ENCODE assay signal across 8 cellular contexts in genomic region chr19:6060600-6061391, GRCh38. TPM values are rescaled to one million over a fixed set of nuclear protein-coding genes. Genes with fewer than 3 reads are reported as not detected.
DNase-seq lines count a peak whose midpoint lies in the region; ATAC-seq and TF ChIP-seq lines count a peak whose summit lies in the region.

No MANE protein-coding gene starts in this region.

- ATAC-seq in upper lobe of right lung (no peak), HG02763 (IDR thresholded peaks at IDR 0.05; ENCODE audit: unreplicated experiment) (no peak), HG02798 (IDR thresholded peaks at IDR 0.05; ENCODE audit: poor library complexity, unreplicated experiment) (no peak)

- no peaks in the 10 kb centered on the region for H3K27me3 ChIP-seq in upper lobe of right lung

- no peak for TF ChIP-seq CTCF in upper lobe of right lung (IDR thresholded peaks at IDR 0.05)

- DNase-seq in ACHN (peak; percentile 76), OCI-M1 (lab: John Stamatoyannopoulos, UW) (peak; percentile 26), amniotic epithelial cell (ENCODE audit: low read depth) (peak; percentile 94), lung microvascular endothelial cell (ENCODE audit: low read depth in 2 of 2) (peak; percentile 74 to 81), upper lobe of right lung (no peak), NCI-H2196 (lab: John Stamatoyannopoulos, UW; ENCODE audit: unreplicated experiment) (no peak)

- peak overlapping the region; percentile 86 for H3K27ac ChIP-seq in upper lobe of right lung

- no peaks in the 10 kb centered on the region for H3K36me3 ChIP-seq in upper lobe of right lung

- no peak overlapping the region for H3K4me3 ChIP-seq in upper lobe of right lung

- in situ Hi-C loops in ACHN (cut with HindIII; ENCODE audit: low pct_ligation_motif_present, low pct_unique_long_range_greater_than_20kb, low sequenced_read_pairs) = no loop called here

- H3K4me1 ChIP-seq in upper lobe of right lung = peaks cover 84% of the 10 kb centered on the region

- no peaks in the 10 kb centered on the region for H3K9me3 ChIP-seq in upper lobe of right lung

- intact Hi-C loops in upper lobe of right lung (cut with DNase I) = no loop called here

RNA-seq across cellular contexts. Expression of gene RFX2, which starts 49.5 kb away (rescaled TPM):
- total RNA-seq in lung microvascular endothelial cell = 1.3 and 2.4 TPM in 2 replicates
- 11.7 TPM for total RNA-seq in upper lobe of right lung

Comparison
In these comparisons a context has a peak if more than half of its experiments do, and no peak if none do; other contexts are left out.
1. DNase-seq: peak in ACHN (single experiment), OCI-M1 (single experiment), amniotic epithelial cell (single experiment) and lung microvascular endothelial cell (2 of 2); none in upper lobe of right lung (single experiment) and NCI-H2196 (single experiment).